Comparison of ENCODE assay signal across 2 cellular contexts in genomic region chr12:130944878-130945277, GRCh38.
TF ChIP-seq lines count a peak whose summit lies in the region.

No MANE protein-coding gene starts in this region.

TF ChIP-seq in HepG2, 621 proteins besides CTCF, POLR2A, EP300 and RAD21:
- no peak for TF ChIP-seq ZBTB10 (CRISPR knock-in tag; IDR thresholded peaks at IDR 0.05; ENCODE audit: borderline replicate concordance)
- no peak for TF ChIP-seq ZBTB49 (CRISPR knock-in tag; IDR thresholded peaks at IDR 0.05; ENCODE audit: borderline replicate concordance)
- TF ChIP-seq ZNF136 (CRISPR knock-in tag; IDR thresholded peaks at IDR 0.05; ENCODE audit: low read depth), result peak; percentile 96; the same call in 1 of the 2 replicates
- no peak for TF ChIP-seq ZSCAN20 (CRISPR knock-in tag; IDR thresholded peaks at IDR 0.05; ENCODE audit: borderline replicate concordance)
- no peak for TF ChIP-seq ZBTB38 (CRISPR knock-in tag; IDR thresholded peaks at IDR 0.05)
- no peak for TF ChIP-seq POLR2AphosphoS5 (IDR thresholded peaks at IDR 0.05; ENCODE audit: low read depth, low read length)
- no peak for TF ChIP-seq DR1 (CRISPR knock-in tag; IDR thresholded peaks at IDR 0.05)
- TF ChIP-seq ZNF44 (CRISPR knock-in tag; IDR thresholded peaks at IDR 0.05), result no peak
- TF ChIP-seq ZNF431 (CRISPR knock-in tag; IDR thresholded peaks at IDR 0.05; ENCODE audit: borderline replicate concordance, low read depth), result no peak
- TF ChIP-seq RFX5 (IDR thresholded peaks at IDR 0.05; ENCODE audit: low read depth, low read length), result no peak
- TF ChIP-seq, protein P1, sequence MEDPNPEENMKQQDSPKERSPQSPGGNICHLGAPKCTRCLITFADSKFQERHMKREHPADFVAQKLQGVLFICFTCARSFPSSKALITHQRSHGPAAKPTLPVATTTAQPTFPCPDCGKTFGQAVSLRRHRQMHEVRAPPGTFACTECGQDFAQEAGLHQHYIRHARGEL (CRISPR knock-in tag; IDR thresholded peaks at IDR 0.05), result no peak
- no peak for TF ChIP-seq ZNF629 (CRISPR knock-in tag; conservative IDR thresholded peaks at IDR 0.05)
- no peak for TF ChIP-seq DPF2 (CRISPR knock-in tag; IDR thresholded peaks at IDR 0.05; ENCODE audit: borderline replicate concordance, low read depth)
- no peak for TF ChIP-seq TEF (CRISPR knock-in tag; IDR thresholded peaks at IDR 0.05)
- no peak for TF ChIP-seq NFATC3 (CRISPR knock-in tag; IDR thresholded peaks at IDR 0.05)
- TF ChIP-seq ZNF577 (CRISPR knock-in tag; IDR thresholded peaks at IDR 0.05; ENCODE audit: borderline replicate concordance, low read depth), result no peak
- TF ChIP-seq ATF7 (IDR thresholded peaks at IDR 0.05), result peak; percentile 81
- no peak for TF ChIP-seq ATF7 (CRISPR knock-in tag; IDR thresholded peaks at IDR 0.05)

TF ChIP-seq in HEK293, 187 proteins besides CTCF, POLR2A, EP300 and RAD21 (continued from another document):
- TF ChIP-seq, protein P2, sequence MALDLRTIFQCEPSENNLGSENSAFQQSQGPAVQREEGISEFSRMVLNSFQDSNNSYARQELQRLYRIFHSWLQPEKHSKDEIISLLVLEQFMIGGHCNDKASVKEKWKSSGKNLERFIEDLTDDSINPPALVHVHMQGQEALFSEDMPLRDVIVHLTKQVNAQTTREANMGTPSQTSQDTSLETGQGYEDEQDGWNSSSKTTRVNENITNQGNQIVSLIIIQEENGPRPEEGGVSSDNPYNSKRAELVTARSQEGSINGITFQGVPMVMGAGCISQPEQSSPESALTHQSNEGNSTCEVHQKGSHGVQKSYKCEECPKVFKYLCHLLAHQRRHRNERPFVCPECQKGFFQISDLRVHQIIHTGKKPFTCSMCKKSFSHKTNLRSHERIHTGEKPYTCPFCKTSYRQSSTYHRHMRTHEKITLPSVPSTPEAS (tag by site-specific recombination; IDR thresholded peaks at IDR 0.05), result no peak
- TF ChIP-seq SETDB1 (IDR thresholded peaks at IDR 0.05; ENCODE audit: insufficient read length, low read length) (peak; percentile 96), ATF2 (tag by site-specific recombination; IDR thresholded peaks at IDR 0.05; ENCODE audit: low read depth) (peak; percentile 45; the same call in 1 of the 2 replicates)
TF ChIP-seq in HEK293: peak in this region for 3.
